15 cellular contexts compared by ENCODE assay signal in the genomic region with DNA sequence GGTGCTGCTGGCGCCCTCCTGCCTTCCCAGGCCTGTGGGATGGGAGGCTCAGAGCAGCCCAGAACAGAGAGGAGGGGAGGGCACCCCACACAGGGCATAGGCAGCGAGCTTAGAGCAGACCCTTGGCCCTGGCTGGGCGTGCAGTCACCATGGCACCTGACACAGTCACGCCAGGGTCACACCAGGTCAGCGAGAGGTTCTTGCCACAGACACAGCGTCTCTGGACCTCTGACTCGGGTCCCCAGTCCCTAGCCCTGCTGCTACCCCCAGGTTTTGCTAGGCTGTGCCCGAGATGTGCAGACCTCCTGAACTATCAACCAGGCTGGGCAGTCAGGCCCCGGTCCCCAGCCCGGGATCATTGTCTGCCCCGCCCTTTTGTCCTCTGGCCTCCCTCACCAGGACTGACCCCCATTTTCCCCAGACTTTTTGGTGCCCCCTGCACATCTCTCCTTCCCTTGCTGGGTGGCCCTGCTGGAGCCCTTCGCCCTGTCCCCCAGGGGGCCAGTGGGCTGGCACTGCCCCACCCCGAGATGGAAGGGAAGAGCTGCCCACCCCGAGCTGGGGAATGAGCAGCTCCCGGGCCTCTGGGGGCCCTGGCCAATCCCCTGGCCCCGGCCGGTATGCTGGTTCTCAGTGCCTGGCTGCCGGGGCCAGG.
"Had no signal": no experiment of that assay in that cellular context is flagged by ENCODE, and none has a peak within 500 bp of the region (broad histone marks: within the 10 kb centered on the region; RNA-seq: fewer than 3 reads in every experiment).

No MANE protein-coding gene starts in this region.

- DNase-seq: activated B cell treated with CpG ODN at 0.5 μM for 24 hours; activated CD4-positive, alpha-beta T cell treated with anti-CD3 and anti-CD28 coated beads, Interleukin-2, amount 10 ng/mL, durations not matched to agents 24 days and 14 days; activated gamma-delta T cell treated with Interleukin-2 at 50 U/mL for 16 hours; amygdala; cortex of kidney; effector CD4-positive, alpha-beta T cell; foreskin fibroblast; glutamatergic neuron; stimulated activated CD4-positive, alpha-beta T cell treated with anti-CD3 and anti-CD28 coated beads, Interleukin-1b, Interleukin-23, amount 100 ng/mL, for 48 hours; SW 1271 had no signal

- H3K4me3 ChIP-seq: psoas muscle had no signal

- H3K36me3 Mint-ChIP-seq: activated naive CD8-positive, alpha-beta T cell; brain had no signal

- H3K27me3 Mint-ChIP-seq: activated B cell treated with CpG ODN at 0.5 μM for 24 hours; activated CD4-positive, alpha-beta T cell treated with anti-CD3 and anti-CD28 coated beads, Interleukin-2, amount 10 ng/mL, durations not matched to agents 24 days and 14 days; activated naive CD8-positive, alpha-beta T cell; brain had no signal

- ATAC-seq: psoas muscle, sciatic nerve had no signal

- H3K9me3 Mint-ChIP-seq: activated B cell treated with CpG ODN at 0.5 μM for 24 hours; activated CD4-positive, alpha-beta T cell treated with anti-CD3 and anti-CD28 coated beads, Interleukin-2, amount 10 ng/mL, durations not matched to agents 24 days and 14 days; nephron had no signal

- H3K27ac Mint-ChIP-seq: activated B cell treated with CpG ODN at 0.5 μM for 24 hours; activated CD4-positive, alpha-beta T cell treated with anti-CD3 and anti-CD28 coated beads, Interleukin-2, amount 10 ng/mL, durations not matched to agents 24 days and 14 days had no signal

- H3K4me1 Mint-ChIP-seq: activated B cell treated with CpG ODN at 0.5 μM for 24 hours; activated CD4-positive, alpha-beta T cell treated with anti-CD3 and anti-CD28 coated beads, Interleukin-2, amount 10 ng/mL, durations not matched to agents 24 days and 14 days had no signal

- H3K4me3 Mint-ChIP-seq: activated B cell treated with CpG ODN at 0.5 μM for 24 hours; activated CD4-positive, alpha-beta T cell treated with anti-CD3 and anti-CD28 coated beads, Interleukin-2, amount 10 ng/mL, durations not matched to agents 24 days and 14 days; activated naive CD8-positive, alpha-beta T cell had no signal

- H3K9me3 ChIP-seq: psoas muscle had no signal
